8 cellular contexts compared by ENCODE assay signal in genomic region chr6:36443951-36444428, GRCh38. TPM values are rescaled to one million over a fixed set of nuclear protein-coding genes. Genes with fewer than 3 reads are reported as not detected.
DNase-seq lines count a peak whose midpoint lies in the region; ATAC-seq and TF ChIP-seq lines count a peak whose summit lies in the region.

No MANE protein-coding gene starts in this region.

- DNase-seq in Daoy (ENCODE audit: low read depth) (peak; percentile 22), HuH-7 (ENCODE audit: low spot score) (peak; percentile 55), germinal center (ENCODE audit: low spot score) (peak; percentile 34), renal cortical epithelial cell (ENCODE audit: low read depth) (peak; percentile 23), GM19240 (ENCODE audit: insufficient read length, low spot score) (no peak)

- H3K4me3 ChIP-seq in WI38 (ENCODE audit: low read depth, low read length): peak overlapping the region; percentile 97

- ATAC-seq in GM21526 (IDR thresholded peaks at IDR 0.05; ENCODE audit: low FRiP score, unreplicated experiment): no peak
- ATAC-seq in HG03135 (IDR thresholded peaks at IDR 0.05; ENCODE audit: unreplicated experiment): no peak

- TF ChIP-seq CTCF in WI38 (IDR thresholded peaks at IDR 0.05; ENCODE audit: low read depth, low read length): no peak

RNA-seq across cellular contexts. Expression of gene KCTD20, which starts 1.2 kb away (rescaled TPM):
- 93.1 and 107 TPM in 2 replicates for total RNA-seq in Daoy (2014; rRNA removed; shearing (Covaris generic))
- 62.1 and 73.8 TPM in 2 replicates for total RNA-seq in renal cortical epithelial cell

RNA-seq across cellular contexts. Expression of gene PXT1, which starts 1.3 kb away (rescaled TPM):
- total RNA-seq in Daoy (2014; rRNA removed; shearing (Covaris generic)): 0.03 TPM in 1 of 2 replicates, not detected in the other
- total RNA-seq in renal cortical epithelial cell: not detected in 2 replicates

RNA-seq across cellular contexts. Expression of gene ETV7, which starts 56.5 kb away (rescaled TPM):
- total RNA-seq in Daoy (2014; rRNA removed; shearing (Covaris generic)): 0.69 and 0.83 TPM in 2 replicates
- total RNA-seq in renal cortical epithelial cell: 0.40 and 0.87 TPM in 2 replicates
